ENCODE assay signal across 16 cellular contexts in genomic region chr3:13325092-13325491, GRCh38.
DNase-seq lines count a peak whose midpoint lies in the region; ATAC-seq and TF ChIP-seq lines count a peak whose summit lies in the region.
"Had no signal": no experiment of that assay in that cellular context is flagged by ENCODE, and none has a peak within 500 bp of the region (broad histone marks: within the 10 kb centered on the region; RNA-seq: fewer than 3 reads in every experiment).

No MANE protein-coding gene starts in this region.

- peaks cover 6% of the 10 kb centered on the region for H3F3A ChIP-seq in DOHH2 (ENCODE audit: control insufficient read depth, insufficient read depth)

- peak; percentile 78 for ATAC-seq in GM19025 (IDR thresholded peaks at IDR 0.05; ENCODE audit: low read depth, unreplicated experiment)
- no peak for ATAC-seq in effector memory CD8-positive, alpha-beta T cell (replicated peaks)
- no peak for ATAC-seq in HG03354 (IDR thresholded peaks at IDR 0.05; ENCODE audit: poor library complexity, severe bottlenecking, unreplicated experiment)
- no peak for ATAC-seq in HG02852 (IDR thresholded peaks at IDR 0.05; ENCODE audit: unreplicated experiment)
- ATAC-seq in GM19397 (IDR thresholded peaks at IDR 0.05; ENCODE audit: unreplicated experiment), result no peak
- ATAC-seq: left cardiac atrium had no signal

- H3K9me3 ChIP-seq in DOHH2 (ENCODE audit: control insufficient read depth, insufficient read depth, low read length), result no peaks in the 10 kb centered on the region
- H3K9me3 ChIP-seq: BLaER1 treated with 17β-estradiol and CSF1 and Interleukin-3, amounts not matched to agents 10 nM and 100 nM; suprapubic skin had no signal

- peak overlapping the region; percentile 55 to 85 for H3K27ac Mint-ChIP-seq in effector memory CD8-positive, alpha-beta T cell

- peak overlapping the region; percentile 59 for H3K4me3 ChIP-seq in DOHH2 (ENCODE audit: low read length)
- H3K4me3 ChIP-seq: BLaER1 treated with 17β-estradiol and CSF1 and Interleukin-3, amounts not matched to agents 10 nM and 100 nM; hepatocyte; suprapubic skin had no signal

- H3K4me1 ChIP-seq in DOHH2 (ENCODE audit: control insufficient read depth, low read length), result peaks cover 66% of the 10 kb centered on the region
- H3K4me1 ChIP-seq: suprapubic skin had no signal

- H3K36me3 Mint-ChIP-seq in effector memory CD8-positive, alpha-beta T cell (ENCODE audit: insufficient read depth), result peaks cover 78% of the 10 kb centered on the region

- TF ChIP-seq CTCF in DOHH2 (IDR thresholded peaks at IDR 0.05; ENCODE audit: low read depth, low read length, poor library complexity, severe bottlenecking), result no peak

- no peaks in the 10 kb centered on the region for H3K9me2 ChIP-seq in DOHH2 (replicated peaks; ENCODE audit: control insufficient read depth, low read length)

- peaks cover 97% of the 10 kb centered on the region for H3K36me3 ChIP-seq in DOHH2 (ENCODE audit: control insufficient read depth, low read length)

- H3K9me3 Mint-ChIP-seq in effector memory CD8-positive, alpha-beta T cell, result no peaks in the 10 kb centered on the region

- no peaks in the 10 kb centered on the region for H3K27me3 ChIP-seq in DOHH2 (ENCODE audit: control insufficient read depth, low read length)
- H3K27me3 ChIP-seq: BLaER1 treated with 17β-estradiol and CSF1 and Interleukin-3, amounts not matched to agents 10 nM and 100 nM; hepatocyte; suprapubic skin had no signal

- H4K20me1 ChIP-seq in DOHH2 (ENCODE audit: control insufficient read depth, insufficient read depth, low read depth, low read length), result 0 out of 2 replicates have a peak, but pooled peaks cover 3% of the 10 kb centered on the region

- H3K79me2 ChIP-seq in DOHH2 (ENCODE audit: control insufficient read depth, low read length), result peaks cover 23% of the 10 kb centered on the region
- H3K79me2 ChIP-seq: hepatocyte had no signal

- peak; percentile 63 for DNase-seq in NAMALWA (ENCODE audit: low spot score)
- DNase-seq in effector memory CD8-positive, alpha-beta T cell, result no peak
- DNase-seq: activated CD4-positive, alpha-beta T cell treated with anti-CD3 and anti-CD28 coated beads for 48 hours; DMS79; KBM-7; left cardiac atrium; T-helper 9 cell had no signal

- H3K4me1 Mint-ChIP-seq in effector memory CD8-positive, alpha-beta T cell (ENCODE audit: low read depth in 2 of 2), result no peaks in the 10 kb centered on the region

- peak overlapping the region; percentile 86 for H3K27ac ChIP-seq in DOHH2 (ENCODE audit: low read depth, low read length)
- H3K27ac ChIP-seq: hepatocyte, RWPE1, suprapubic skin had no signal

- H3K4me3 Mint-ChIP-seq in effector memory CD8-positive, alpha-beta T cell, result no peak overlapping the region

- H3K4me2 ChIP-seq in DOHH2 (ENCODE audit: low read length), result peak overlapping the region; percentile 78
- H3K4me2 ChIP-seq: hepatocyte had no signal

- H3K27me3 Mint-ChIP-seq in effector memory CD8-positive, alpha-beta T cell, result no peaks in the 10 kb centered on the region
